11 cellular contexts compared by ENCODE assay signal in the genomic region with DNA sequence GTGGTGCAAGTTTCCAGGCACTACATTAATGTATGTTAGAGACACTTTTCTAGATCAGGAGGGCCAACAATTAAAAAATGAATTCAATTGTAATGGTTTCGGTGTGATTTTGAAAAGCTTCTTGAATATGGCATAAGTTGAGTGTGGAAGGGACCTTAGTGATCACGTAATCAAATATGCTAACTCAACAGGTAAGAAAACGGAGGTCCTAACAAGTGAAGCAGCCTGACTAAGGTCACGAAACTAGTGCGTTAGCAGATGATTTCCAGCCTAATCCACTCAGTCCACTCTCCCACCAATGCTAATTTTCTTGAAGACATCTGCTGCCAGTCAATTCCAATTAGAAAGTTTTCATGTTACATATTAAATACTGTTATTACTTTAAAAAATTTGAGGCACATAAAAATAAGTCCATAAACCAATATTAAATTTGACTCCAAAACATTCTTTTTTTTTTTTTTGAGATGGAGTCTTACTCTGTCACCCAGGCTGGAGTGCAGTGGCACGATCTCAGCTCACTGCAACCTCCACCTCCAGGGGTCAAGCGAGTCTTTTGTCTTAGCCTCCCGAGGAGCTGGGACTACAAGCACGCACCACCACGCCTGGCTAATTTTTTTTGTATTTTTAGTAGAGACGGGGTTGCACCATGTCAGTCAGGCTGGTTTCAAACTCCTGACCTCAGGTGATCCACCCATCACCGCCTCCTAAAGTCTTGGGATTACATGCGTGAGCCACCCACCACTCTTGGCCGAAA. TPM values are rescaled to one million over a fixed set of nuclear protein-coding genes. Genes with fewer than 3 reads are reported as not detected.
DNase-seq lines count a peak whose midpoint lies in the region; ATAC-seq, FAIRE-seq and TF ChIP-seq lines count a peak whose summit lies in the region.
"Had no signal": no experiment of that assay in that cellular context is flagged by ENCODE, and none has a peak within 500 bp of the region (broad histone marks: within the 10 kb centered on the region; RNA-seq: fewer than 3 reads in every experiment).

No MANE protein-coding gene starts in this region.

- H4K8ac ChIP-seq in mesendoderm (ENCODE audit: low read depth, low read length): no peak overlapping the region

- intact Hi-C loops in body of pancreas (cut with DNase I) (no loop called here), left colon (cut with DNase I, micrococcal nuclease) (no loop called here)

- no peak overlapping the region for H3K27ac Mint-ChIP-seq in HFFc6

- H3K79me1 ChIP-seq in mesendoderm (ENCODE audit: low read length): peaks cover 14% of the 10 kb centered on the region

- H3K36me3 Mint-ChIP-seq in HFFc6 (ENCODE audit: low read depth): peaks cover 22% of the 10 kb centered on the region

- peak overlapping the region; percentile 44 for H3K4me3 Mint-ChIP-seq in HFFc6

- peaks cover 0 to 41% (median 10%) of the 10 kb centered on the region in 11 experiments; a peak in 14 of 22 replicates for H3K36me3 ChIP-seq in BLaER1 treated with 17β-estradiol and CSF1 and Interleukin-3, amounts not matched to agents 10 nM and 100 nM
- H3K36me3 ChIP-seq in body of pancreas (replicated peaks in 1 of 2; ENCODE audit: insufficient read depth in 1 of 2, low read depth in 2 of 2) (no peaks in the 10 kb centered on the region), muscle layer of duodenum (ENCODE audit: control insufficient read depth in 1 of 2, insufficient read depth in 2 of 2, low read length in 2 of 2) (peaks cover 0 to 5% of the 10 kb centered on the region in 2 donors), mesendoderm (ENCODE audit: control insufficient read depth, insufficient read depth, low read length) (no peaks in the 10 kb centered on the region)

- H3K23ac ChIP-seq in mesendoderm (ENCODE audit: low read length): no peak overlapping the region

- no peaks in the 10 kb centered on the region for H3K27me3 ChIP-seq in BLaER1 treated with 17β-estradiol and CSF1 and Interleukin-3, amounts not matched to agents 10 nM and 100 nM
- H3K27me3 ChIP-seq in body of pancreas (no peaks in the 10 kb centered on the region), muscle layer of duodenum (ENCODE audit: low read depth, low read length) (no peaks in the 10 kb centered on the region), mesendoderm (ENCODE audit: insufficient read depth, low read length, poor library complexity) (no peaks in the 10 kb centered on the region)
- H3K27me3 ChIP-seq: heart right ventricle had no signal

- H3K4me1 Mint-ChIP-seq in HFFc6 (ENCODE audit: low read depth): peaks cover 28% of the 10 kb centered on the region

- no peak for TF ChIP-seq POLR2A in body of pancreas (IDR thresholded peaks at IDR 0.05)

- no peak overlapping the region for H2BK15ac ChIP-seq in mesendoderm (replicated peaks; ENCODE audit: low read depth)

- no peaks in the 10 kb centered on the region for H3K9me3 Mint-ChIP-seq in HFFc6

- no peaks in the 10 kb centered on the region; the same call in 1 of the 2 replicates for H3K27me3 Mint-ChIP-seq in HFFc6 (ENCODE audit: insufficient read depth)

- H2BK5ac ChIP-seq in mesendoderm (ENCODE audit: low read length): no peak overlapping the region

- no peak overlapping the region for H4K5ac ChIP-seq in mesendoderm (ENCODE audit: low read length)

- H3K4me1 ChIP-seq in BLaER1 treated with 17β-estradiol and CSF1 and Interleukin-3, amounts not matched to agents 10 nM and 100 nM: peaks cover 18 to 42% (median 23%) of the 10 kb centered on the region in 10 experiments
- H3K4me1 ChIP-seq in body of pancreas: peaks cover 67% of the 10 kb centered on the region
- peaks cover 10 to 19% of the 10 kb centered on the region in 2 donors for H3K4me1 ChIP-seq in muscle layer of duodenum (ENCODE audit: control insufficient read depth in 1 of 2, insufficient read depth in 2 of 2, low read length in 2 of 2)
- H3K4me1 ChIP-seq in mesendoderm (ENCODE audit: control insufficient read depth, low read depth, low read length): peaks cover 2% of the 10 kb centered on the region

- H4K20me1 ChIP-seq in BLaER1 treated with 17β-estradiol and CSF1 and Interleukin-3, amounts not matched to agents 10 nM and 100 nM: peaks cover 10 to 25% (median 18%) of the 10 kb centered on the region in 11 experiments; a peak in 20 of 22 replicates

- 49 to 64% methylated on average over 14 of the region's 14 CpGs for WGBS in body of pancreas, 2 donors
- WGBS in mesendoderm (ENCODE audit: extremely low coverage, insufficient coverage, low lambda C conversion rate): no CpG with 5 or more reads among the region's 14 CpGs

- peak overlapping the region in 2 of 11 experiments; percentile 18 to 57; a peak in 4 of 22 replicates for H3K9ac ChIP-seq in BLaER1 treated with 17β-estradiol and CSF1 and Interleukin-3, amounts not matched to agents 10 nM and 100 nM
- H3K9ac ChIP-seq in mesendoderm (ENCODE audit: low read length): no peak overlapping the region

- H3K79me2 ChIP-seq in mesendoderm (ENCODE audit: control insufficient read depth, insufficient read depth, low read length): peaks cover 40% of the 10 kb centered on the region

- no peaks in the 10 kb centered on the region for H3K9me3 ChIP-seq in BLaER1 treated with 17β-estradiol and CSF1 and Interleukin-3, amounts not matched to agents 10 nM and 100 nM (replicated peaks in 1 of 11)
- no peaks in the 10 kb centered on the region for H3K9me3 ChIP-seq in body of pancreas
- no peaks in the 10 kb centered on the region for H3K9me3 ChIP-seq in muscle layer of duodenum (ENCODE audit: control insufficient read depth in 1 of 2, low read length in 2 of 2)
- H3K9me3 ChIP-seq: heart right ventricle had no signal

- no peak for FAIRE-seq in D721Med (lab: Jason Lieb, UNC)

- no peak for DNase-seq in HFFc6
- DNase-seq in body of pancreas: peak in 1 of 4 donors; percentile 23
- DNase-seq in left colon: no peak
- DNase-seq in COLO829 (ENCODE audit: low spot score): no peak
- DNase-seq in D721Med (ENCODE audit: insufficient read length, low spot score): no peak
- DNase-seq in mesendoderm: no peak
- DNase-seq: heart right ventricle, Kasumi-1 had no signal

- H3K18ac ChIP-seq in mesendoderm (ENCODE audit: low read length): no peak overlapping the region

- H3K56ac ChIP-seq in mesendoderm (ENCODE audit: low read length): no peak overlapping the region

- H2AK5ac ChIP-seq in mesendoderm (ENCODE audit: low read length): no peak overlapping the region

- TF ChIP-seq CTCF in HFFc6 (IDR thresholded peaks at IDR 0.05): no peak
- no peak for TF ChIP-seq CTCF in body of pancreas (IDR thresholded peaks at IDR 0.05)
- no peak for TF ChIP-seq CTCF in D721Med (IDR thresholded peaks at IDR 0.05; ENCODE audit: insufficient read depth, missing control alignments)

- no peak overlapping the region for H3K27ac ChIP-seq in BLaER1 treated with 17β-estradiol and CSF1 and Interleukin-3, amounts not matched to agents 10 nM and 100 nM
- peak overlapping the region; percentile 68 to 98 (median 88) for H3K27ac ChIP-seq in body of pancreas
- H3K27ac ChIP-seq in muscle layer of duodenum (ENCODE audit: low read length): peak overlapping the region; percentile 23
- no peak overlapping the region for H3K27ac ChIP-seq in mesendoderm (ENCODE audit: low read depth, low read length)
- H3K27ac ChIP-seq: heart right ventricle had no signal

- H3K4ac ChIP-seq in mesendoderm (ENCODE audit: low read depth, low read length): no peak overlapping the region

- ATAC-seq in body of pancreas (no peak), left colon (no peak)
- ATAC-seq: activated CD4-positive, CD25-positive, alpha-beta regulatory T cell treated with anti-CD3 and anti-CD28 coated beads, Interleukin-2, amount 50 U/mL, for 24 hours; heart right ventricle had no signal

- H3K4me2 ChIP-seq in BLaER1 treated with 17β-estradiol and CSF1 and Interleukin-3, amounts not matched to agents 10 nM and 100 nM: peak overlapping the region; percentile 59 to 93 (median 83)
- no peak overlapping the region for H3K4me2 ChIP-seq in mesendoderm (ENCODE audit: low read length)

- H3K4me3 ChIP-seq in BLaER1 treated with 17β-estradiol and CSF1 and Interleukin-3, amounts not matched to agents 10 nM and 100 nM: peak overlapping the region; percentile 29 to 100 (median 95); a peak in 11 of 20 replicates
- H3K4me3 ChIP-seq in body of pancreas (peak overlapping the region in 1 of 2 donors; percentile 100), muscle layer of duodenum (ENCODE audit: low read depth in 1 of 2, low read length in 2 of 2) (peak overlapping the region; percentile 28 to 30), mesendoderm (ENCODE audit: low read length) (no peak overlapping the region)

- H2BK120ac ChIP-seq in mesendoderm (ENCODE audit: low read depth, low read length): no peak overlapping the region

RNA-seq across cellular contexts. Expression of gene RSBN1L, which starts 2.3 kb away (rescaled TPM):
- total RNA-seq in HFFc6 (2021; fragmentation: NEBNext Ultra II Directional; extraction: Animal tissue kit (Norgen Biotek cat#: 25700)): 10 to 100 TPM; 11.2 to 14.0 (median 12.9) TPM
- total RNA-seq in body of pancreas: 10 to 100 TPM; 15.8 to 16.2 TPM
- total RNA-seq in left colon: 10 to 100 TPM; 20.8 to 22.5 TPM
- 10.8 TPM for polyA plus RNA-seq in mesendoderm (2013, experiment 1 of 2)
- polyA plus RNA-seq in mesendoderm (2013, experiment 2 of 2): 10.7 TPM

Comparison
In these comparisons a context has a peak if more than half of its experiments do, and no peak if none do; other contexts are left out.
1. H3K27ac ChIP-seq: peak in body of pancreas (4 of 4) and muscle layer of duodenum (single experiment); none in BLaER1 treated with 17β-estradiol and CSF1 and Interleukin-3, amounts not matched to agents 10 nM and 100 nM (0 of 11) and mesendoderm (single experiment).